30 cellular contexts compared by ENCODE assay signal in the genomic region with DNA sequence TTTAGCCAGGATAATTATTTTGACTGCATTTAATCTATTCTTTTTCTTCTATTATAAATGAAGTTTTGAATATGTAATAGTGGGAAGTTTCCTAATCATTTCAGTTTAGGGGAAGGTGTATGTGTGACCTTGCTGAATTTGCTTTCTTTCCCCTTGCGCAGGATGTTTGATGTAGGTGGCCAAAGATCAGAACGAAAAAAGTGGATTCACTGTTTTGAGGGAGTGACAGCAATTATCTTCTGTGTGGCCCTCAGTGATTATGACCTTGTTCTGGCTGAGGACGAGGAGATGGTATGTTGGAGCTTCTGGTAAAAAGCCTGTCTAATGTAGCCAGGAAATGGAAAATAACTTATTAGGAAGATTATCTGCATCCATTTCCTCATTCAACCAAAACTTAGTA. TPM values are rescaled to one million over a fixed set of nuclear protein-coding genes. Genes with fewer than 3 reads are reported as not detected.
DNase-seq lines count a peak whose midpoint lies in the region; ATAC-seq and TF ChIP-seq lines count a peak whose summit lies in the region.
"Had no signal": no experiment of that assay in that cellular context is flagged by ENCODE, and none has a peak within 500 bp of the region (broad histone marks: within the 10 kb centered on the region; RNA-seq: fewer than 3 reads in every experiment).

No MANE protein-coding gene starts in this region.

- TF ChIP-seq RAD21 in liver (IDR thresholded peaks at IDR 0.05) = peak in 1 of 2 donors; percentile 23

- peaks cover 100% of the 10 kb centered on the region for H3K36me3 Mint-ChIP-seq in activated T-helper 17 cell treated with anti-CD3 and anti-CD28 coated beads, Interleukin-2, amount 50 U/mL, for 72 hours (ENCODE audit: low read depth)
- peaks cover 35% of the 10 kb centered on the region for H3K36me3 Mint-ChIP-seq in chondrocyte (ENCODE audit: low read depth)

- DNase-seq in HL-60 (ENCODE audit: low read depth in 1 of 2, low spot score in 1 of 2) (no peak), left lobe of liver (ENCODE audit: low spot score) (no peak), chondrocyte (ENCODE audit: low spot score) (no peak)
- DNase-seq in stimulated activated CD4-positive, alpha-beta T cell treated with anti-CD3 and anti-CD28 coated beads, Interleukin-2, amount 100 ng/mL, for 48 hours = no peak
- DNase-seq: 8988T; ACHN; BE2C; C1 segment of cervical spinal cord; CD4-positive, alpha-beta memory T cell; CD4-positive, CD25-positive, alpha-beta regulatory T cell; CD8-positive, alpha-beta memory T cell; COR-L47; DMS 273 treated with DMSO at 0.1 percent for 48 hours; DMS153; DMS53; DMS79; DND-41; EL; GDM1 had no signal

- ATAC-seq in activated T-helper 17 cell treated with anti-CD3 and anti-CD28 coated beads, Interleukin-2, amount 50 U/mL, for 72 hours (replicated peaks) = no peak
- ATAC-seq in left lobe of liver = peak; percentile 67
- ATAC-seq in HG02571 (IDR thresholded peaks at IDR 0.05; ENCODE audit: unreplicated experiment) = no peak
- ATAC-seq in HG03571 (IDR thresholded peaks at IDR 0.05; ENCODE audit: unreplicated experiment) = no peak
- ATAC-seq: GM12878 had no signal

- H3K27me3 ChIP-seq in HL-60 (ENCODE audit: insufficient read depth, poor library complexity, severe bottlenecking) = no peaks in the 10 kb centered on the region
- H3K27me3 ChIP-seq in liver (ENCODE audit: control insufficient read depth in 4 of 4, insufficient read depth in 4 of 4, low read length in 3 of 4) = no peaks in the 10 kb centered on the region
- H3K27me3 ChIP-seq: BE2C, BLaER1 had no signal

- no peaks in the 10 kb centered on the region for H3K9me3 ChIP-seq in liver (ENCODE audit: control insufficient read depth in 4 of 4, low read length in 3 of 4)
- H3K9me3 ChIP-seq: BE2C, BLaER1 had no signal

- H3K4me3 ChIP-seq in HL-60 (replicated peaks; ENCODE audit: insufficient read depth, low read length) (no peak overlapping the region), liver (ENCODE audit: low read depth in 1 of 3, low read length in 3 of 3) (no peak overlapping the region)
- H3K4me3 ChIP-seq: BLaER1, GM12878 had no signal

- H3K9ac ChIP-seq in liver (ENCODE audit: low read depth in 1 of 2, low read length in 2 of 2) = no peak overlapping the region
- H3K9ac ChIP-seq: BLaER1 had no signal

- H3K4me3 Mint-ChIP-seq in activated T-helper 17 cell treated with anti-CD3 and anti-CD28 coated beads, Interleukin-2, amount 50 U/mL, for 72 hours = no peak overlapping the region
- H3K4me3 Mint-ChIP-seq in chondrocyte (ENCODE audit: unreplicated experiment) = no peak overlapping the region
- H3K4me3 Mint-ChIP-seq: CD14-positive monocyte; CD4-positive, alpha-beta memory T cell; CD4-positive, CD25-positive, alpha-beta regulatory T cell; CD8-positive, alpha-beta memory T cell had no signal

- H3K27me3 Mint-ChIP-seq in activated T-helper 17 cell treated with anti-CD3 and anti-CD28 coated beads, Interleukin-2, amount 50 U/mL, for 72 hours = no peaks in the 10 kb centered on the region
- no peaks in the 10 kb centered on the region for H3K27me3 Mint-ChIP-seq in chondrocyte (ENCODE audit: low read depth)
- H3K27me3 Mint-ChIP-seq: CD4-positive, alpha-beta memory T cell; CD4-positive, CD25-positive, alpha-beta regulatory T cell; CD8-positive, alpha-beta memory T cell had no signal

- 25% methylated on average over 3 of the region's 3 CpGs for WGBS in liver

- H3K27ac Mint-ChIP-seq in activated T-helper 17 cell treated with anti-CD3 and anti-CD28 coated beads, Interleukin-2, amount 50 U/mL, for 72 hours = peak overlapping the region; percentile 47
- H3K27ac Mint-ChIP-seq in chondrocyte (ENCODE audit: unreplicated experiment) = no peak overlapping the region

- no peaks in the 10 kb centered on the region for H3K4me1 Mint-ChIP-seq in activated T-helper 17 cell treated with anti-CD3 and anti-CD28 coated beads, Interleukin-2, amount 50 U/mL, for 72 hours
- no peaks in the 10 kb centered on the region for H3K4me1 Mint-ChIP-seq in chondrocyte (ENCODE audit: low read depth)

- no peaks in the 10 kb centered on the region for H3K9me3 Mint-ChIP-seq in activated T-helper 17 cell treated with anti-CD3 and anti-CD28 coated beads, Interleukin-2, amount 50 U/mL, for 72 hours
- H3K9me3 Mint-ChIP-seq in chondrocyte (ENCODE audit: low read depth) = no peaks in the 10 kb centered on the region
- H3K9me3 Mint-ChIP-seq: CD14-positive monocyte; CD4-positive, alpha-beta memory T cell; CD8-positive, alpha-beta memory T cell had no signal

- H3K27ac ChIP-seq in HL-60 (replicated peaks) (peak overlapping the region; percentile 39; the same call in 1 of the 2 replicates), liver (ENCODE audit: low read depth in 1 of 2, low read length in 2 of 2) (no peak overlapping the region)
- H3K27ac ChIP-seq: BLaER1 had no signal

- peaks cover 5 to 30% (median 11%) of the 10 kb centered on the region in 4 donors for H3K4me1 ChIP-seq in liver (ENCODE audit: control insufficient read depth in 4 of 4, insufficient read depth in 4 of 4, low read length in 3 of 4)
- H3K4me1 ChIP-seq: BE2C, BLaER1 had no signal

- peaks cover 0 to 23% (median 15%) of the 10 kb centered on the region in 4 donors for H3K36me3 ChIP-seq in liver (ENCODE audit: control insufficient read depth in 4 of 4, insufficient read depth in 3 of 4, low read depth in 1 of 4, low read length in 3 of 4)

- TF ChIP-seq CTCF in HL-60 (IDR thresholded peaks at IDR 0.05; ENCODE audit: insufficient read depth, low read length) = no peak
- TF ChIP-seq CTCF in liver (IDR thresholded peaks at IDR 0.05; ENCODE audit: low read depth, low read length, missing input control) = no peak
- TF ChIP-seq CTCF in chondrocyte (IDR thresholded peaks at IDR 0.05) = no peak

TF ChIP-seq in liver, 16 proteins besides CTCF, POLR2A, EP300 and RAD21:
- TF ChIP-seq GABPA (IDR thresholded peaks at IDR 0.05 in 1 of 2, conservative IDR thresholded peaks at IDR 0.05 in 1 of 2) (no peak), SP1 (IDR thresholded peaks at IDR 0.05) (no peak), HNF4A (conservative IDR thresholded peaks at IDR 0.05) (peak; percentile 39 to 62), RXRA (IDR thresholded peaks at IDR 0.05) (peak; percentile 10 to 51)
- TF ChIP-seq, protein P1, sequence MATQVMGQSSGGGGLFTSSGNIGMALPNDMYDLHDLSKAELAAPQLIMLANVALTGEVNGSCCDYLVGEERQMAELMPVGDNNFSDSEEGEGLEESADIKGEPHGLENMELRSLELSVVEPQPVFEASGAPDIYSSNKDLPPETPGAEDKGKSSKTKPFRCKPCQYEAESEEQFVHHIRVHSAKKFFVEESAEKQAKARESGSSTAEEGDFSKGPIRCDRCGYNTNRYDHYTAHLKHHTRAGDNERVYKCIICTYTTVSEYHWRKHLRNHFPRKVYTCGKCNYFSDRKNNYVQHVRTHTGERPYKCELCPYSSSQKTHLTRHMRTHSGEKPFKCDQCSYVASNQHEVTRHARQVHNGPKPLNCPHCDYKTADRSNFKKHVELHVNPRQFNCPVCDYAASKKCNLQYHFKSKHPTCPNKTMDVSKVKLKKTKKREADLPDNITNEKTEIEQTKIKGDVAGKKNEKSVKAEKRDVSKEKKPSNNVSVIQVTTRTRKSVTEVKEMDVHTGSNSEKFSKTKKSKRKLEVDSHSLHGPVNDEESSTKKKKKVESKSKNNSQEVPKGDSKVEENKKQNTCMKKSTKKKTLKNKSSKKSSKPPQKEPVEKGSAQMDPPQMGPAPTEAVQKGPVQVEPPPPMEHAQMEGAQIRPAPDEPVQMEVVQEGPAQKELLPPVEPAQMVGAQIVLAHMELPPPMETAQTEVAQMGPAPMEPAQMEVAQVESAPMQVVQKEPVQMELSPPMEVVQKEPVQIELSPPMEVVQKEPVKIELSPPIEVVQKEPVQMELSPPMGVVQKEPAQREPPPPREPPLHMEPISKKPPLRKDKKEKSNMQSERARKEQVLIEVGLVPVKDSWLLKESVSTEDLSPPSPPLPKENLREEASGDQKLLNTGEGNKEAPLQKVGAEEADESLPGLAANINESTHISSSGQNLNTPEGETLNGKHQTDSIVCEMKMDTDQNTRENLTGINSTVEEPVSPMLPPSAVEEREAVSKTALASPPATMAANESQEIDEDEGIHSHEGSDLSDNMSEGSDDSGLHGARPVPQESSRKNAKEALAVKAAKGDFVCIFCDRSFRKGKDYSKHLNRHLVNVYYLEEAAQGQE (IDR thresholded peaks at IDR 0.05) = no peak

RNA-seq across cellular contexts. Expression of a gene that starts 33.4 kb away (rescaled TPM):
- total RNA-seq in activated T-helper 17 cell treated with anti-CD3 and anti-CD28 coated beads, Interleukin-2, amount 50 U/mL, for 72 hours = under 1 TPM; 0.32 to 0.54 TPM
- total RNA-seq in left lobe of liver (0.25 TPM), liver (under 1 TPM; 0.09 to 0.17 TPM), chondrocyte (not detected in 3 replicates)
- polyA plus RNA-seq in liver = under 1 TPM in 1 of 2 donors, not detected in 1; 0.17 TPM
- total RNA-seq: A673; CD4-positive, alpha-beta memory T cell; CD4-positive, CD25-positive, alpha-beta regulatory T cell; G401 had no signal
- polyA plus RNA-seq: CD14-positive monocyte; CD4-positive, alpha-beta memory T cell; CD8-positive, alpha-beta memory T cell had no signal

RNA-seq across cellular contexts. Expression of a gene that starts 33.6 kb away (rescaled TPM):
- 100 to 1,000 TPM in 1 of 2 donors, 10 to 100 TPM in 1; 97.1 to 135 TPM for total RNA-seq in activated T-helper 17 cell treated with anti-CD3 and anti-CD28 coated beads, Interleukin-2, amount 50 U/mL, for 72 hours
- total RNA-seq in left lobe of liver (56.1 TPM), liver (10 to 100 TPM; 19.2 to 87.4 TPM), chondrocyte (70.6 to 100 TPM (median 74.2 TPM) in 3 replicates)
- polyA plus RNA-seq in liver = 10 to 100 TPM; 20.2 to 25.2 TPM

RNA-seq across cellular contexts. Expression of a gene that starts 37.6 kb away (rescaled TPM):
- total RNA-seq in activated T-helper 17 cell treated with anti-CD3 and anti-CD28 coated beads, Interleukin-2, amount 50 U/mL, for 72 hours = 10 to 100 TPM in 1 of 2 donors, 1 to 10 TPM in 1; 10.0 to 11.6 TPM
- 2.5 TPM for total RNA-seq in left lobe of liver
- 1 to 10 TPM; 6.4 to 6.5 TPM for total RNA-seq in liver
- polyA plus RNA-seq in liver = 1 to 10 TPM; 1.9 to 2.2 TPM
- 10.7 to 11.3 TPM (median 10.8 TPM) in 3 replicates for total RNA-seq in chondrocyte

RNA-seq across cellular contexts. Expression of a gene that starts 46.4 kb away (rescaled TPM):
- total RNA-seq in activated T-helper 17 cell treated with anti-CD3 and anti-CD28 coated beads, Interleukin-2, amount 50 U/mL, for 72 hours = under 1 TPM in 1 of 2 donors, not detected in 1; 0.45 TPM
- total RNA-seq in left lobe of liver (not detected), liver (not detected), chondrocyte (not detected in 3 replicates)
- under 1 TPM in 1 of 2 donors, not detected in 1; 0.32 TPM for polyA plus RNA-seq in liver
- total RNA-seq: A673, Daoy, G401 had no signal
- polyA plus RNA-seq: AG04450; CD8-positive, alpha-beta memory T cell had no signal
